In genomic region chr5:138936225-138936967, GRCh38 we compare ENCODE assay signal across 18 cellular contexts.
DNase-seq lines count a peak whose midpoint lies in the region; ATAC-seq and TF ChIP-seq lines count a peak whose summit lies in the region.
"Had no signal": no experiment of that assay in that cellular context is flagged by ENCODE, and none has a peak within 500 bp of the region (broad histone marks: within the 10 kb centered on the region; RNA-seq: fewer than 3 reads in every experiment).

No MANE protein-coding gene starts in this region.

- WGBS in mesendoderm (ENCODE audit: extremely low coverage, insufficient coverage, low lambda C conversion rate): no CpG with 5 or more reads among the region's 22 CpGs
- WGBS in upper lobe of left lung, 2 donors: 70 to 85% methylated on average over 7 to 21 of the region's 22 CpGs

- intact Hi-C loops in Right ventricle myocardium superior (cut with DNase I): no loop called here

- TF ChIP-seq POLR2A in upper lobe of left lung (IDR thresholded peaks at IDR 0.05): no peak

- peaks cover 11% of the 10 kb centered on the region for H3K36me3 ChIP-seq in mesendoderm (ENCODE audit: control insufficient read depth, insufficient read depth, low read length)
- peaks cover 22 to 48% (median 45%) of the 10 kb centered on the region in 4 donors for H3K36me3 ChIP-seq in upper lobe of left lung
- H3K36me3 ChIP-seq: neural progenitor cell had no signal

- no peaks in the 10 kb centered on the region for H3K79me1 ChIP-seq in mesendoderm (ENCODE audit: low read length)

- H3K4ac ChIP-seq in mesendoderm (ENCODE audit: low read depth, low read length): no peak overlapping the region

- no peak overlapping the region for H2BK120ac ChIP-seq in mesendoderm (ENCODE audit: low read depth, low read length)

- H3K4me3 ChIP-seq in mesendoderm (ENCODE audit: low read length) (no peak overlapping the region), upper lobe of left lung (no peak overlapping the region)
- H3K4me3 ChIP-seq: neural progenitor cell, SJCRH30, skin epidermis had no signal

- ATAC-seq in Right ventricle myocardium superior (ENCODE audit: poor library complexity) (peak; percentile 51), upper lobe of left lung (ENCODE audit: low FRiP score in 2 of 2) (peak in 1 of 2 donors; percentile 9), GM19397 (IDR thresholded peaks at IDR 0.05; ENCODE audit: unreplicated experiment) (no peak)

- H3K4me1 ChIP-seq in mesendoderm (ENCODE audit: control insufficient read depth, low read depth, low read length): no peaks in the 10 kb centered on the region
- peaks cover 6 to 13% (median 10%) of the 10 kb centered on the region in 4 donors for H3K4me1 ChIP-seq in upper lobe of left lung
- H3K4me1 ChIP-seq: neural progenitor cell, SJCRH30 had no signal

- H3K27me3 ChIP-seq in mesendoderm (ENCODE audit: insufficient read depth, low read length, poor library complexity) (no peaks in the 10 kb centered on the region), upper lobe of left lung (no peaks in the 10 kb centered on the region)
- H3K27me3 ChIP-seq: neural progenitor cell, SJCRH30 had no signal

- H3K18ac ChIP-seq in mesendoderm (ENCODE audit: low read length): no peak overlapping the region

- no peak overlapping the region for H3K4me2 ChIP-seq in mesendoderm (ENCODE audit: low read length)
- H3K4me2 ChIP-seq: KMS-11, neural progenitor cell had no signal

- H3K27ac ChIP-seq in mesendoderm (ENCODE audit: low read depth, low read length): no peak overlapping the region
- peak overlapping the region; percentile 37 to 78 (median 74) for H3K27ac ChIP-seq in upper lobe of left lung
- H3K27ac ChIP-seq: HL-60, KMS-11, neural progenitor cell, SJCRH30 had no signal

- H3K23ac ChIP-seq in mesendoderm (ENCODE audit: low read length): peak overlapping the region; percentile 53

- H3K9me3 ChIP-seq in upper lobe of left lung: no peaks in the 10 kb centered on the region
- H3K9me3 ChIP-seq: SJCRH30 had no signal

- peak; percentile 40 for DNase-seq in activated CD8-positive, alpha-beta memory T cell treated with anti-CD3 and anti-CD28 coated beads, Interleukin-2, amount 50 U/mL, for 48 hours
- no peak for DNase-seq in activated CD8-positive, alpha-beta memory T cell treated with anti-CD3 and anti-CD28 coated beads, Interleukin-2, amount 50 U/mL, for 4 hours
- DNase-seq in Right ventricle myocardium superior (no peak), mesendoderm (peak; percentile 39), upper lobe of left lung (peak; percentile 36 to 45), T1000 (lab: John Stamatoyannopoulos, UW) (no peak), NCI-H446 treated with DMSO at 0.1 percent for 48 hours (lab: John Stamatoyannopoulos, UW) (no peak)
- DNase-seq: activated CD4-positive, alpha-beta memory T cell treated with anti-CD3 and anti-CD28 coated beads for 36 hours; DND-41; mesenchymal stem cell; NCI-H1417; NCI-H345; SJCRH30 had no signal

- no peak overlapping the region for H2BK15ac ChIP-seq in mesendoderm (replicated peaks; ENCODE audit: low read depth)

- peak; percentile 27 to 97 (median 68) for TF ChIP-seq EP300 in upper lobe of left lung (IDR thresholded peaks at IDR 0.05)

- H2BK5ac ChIP-seq in mesendoderm (ENCODE audit: low read length): no peak overlapping the region

- no peak overlapping the region for H3K9ac ChIP-seq in mesendoderm (ENCODE audit: low read length)
- H3K9ac ChIP-seq: KMS-11, neural progenitor cell had no signal

- peak in 1 of 6 experiments; percentile 11 for TF ChIP-seq CTCF in upper lobe of left lung (IDR thresholded peaks at IDR 0.05)

- H3K79me2 ChIP-seq in mesendoderm (ENCODE audit: control insufficient read depth, insufficient read depth, low read length): no peaks in the 10 kb centered on the region

- no peak overlapping the region for H2AK5ac ChIP-seq in mesendoderm (ENCODE audit: low read length)

- no peak overlapping the region for H3K56ac ChIP-seq in mesendoderm (ENCODE audit: low read length)

- no peak overlapping the region for H4K5ac ChIP-seq in mesendoderm (ENCODE audit: low read length)

- no peak overlapping the region for H4K8ac ChIP-seq in mesendoderm (ENCODE audit: low read depth, low read length)

Comparison
In these comparisons a context has a peak if more than half of its experiments do, and no peak if none do; other contexts are left out.
1. DNase-seq: peak in activated CD8-positive, alpha-beta memory T cell treated with anti-CD3 and anti-CD28 coated beads, Interleukin-2, amount 50 U/mL, for 48 hours (single experiment), mesendoderm (single experiment) and upper lobe of left lung (2 of 2); none in activated CD8-positive, alpha-beta memory T cell treated with anti-CD3 and anti-CD28 coated beads, Interleukin-2, amount 50 U/mL, for 4 hours (single experiment), Right ventricle myocardium superior (single experiment), T1000 (single experiment) and NCI-H446 treated with DMSO at 0.1 percent for 48 hours (single experiment).